In the genomic region with DNA sequence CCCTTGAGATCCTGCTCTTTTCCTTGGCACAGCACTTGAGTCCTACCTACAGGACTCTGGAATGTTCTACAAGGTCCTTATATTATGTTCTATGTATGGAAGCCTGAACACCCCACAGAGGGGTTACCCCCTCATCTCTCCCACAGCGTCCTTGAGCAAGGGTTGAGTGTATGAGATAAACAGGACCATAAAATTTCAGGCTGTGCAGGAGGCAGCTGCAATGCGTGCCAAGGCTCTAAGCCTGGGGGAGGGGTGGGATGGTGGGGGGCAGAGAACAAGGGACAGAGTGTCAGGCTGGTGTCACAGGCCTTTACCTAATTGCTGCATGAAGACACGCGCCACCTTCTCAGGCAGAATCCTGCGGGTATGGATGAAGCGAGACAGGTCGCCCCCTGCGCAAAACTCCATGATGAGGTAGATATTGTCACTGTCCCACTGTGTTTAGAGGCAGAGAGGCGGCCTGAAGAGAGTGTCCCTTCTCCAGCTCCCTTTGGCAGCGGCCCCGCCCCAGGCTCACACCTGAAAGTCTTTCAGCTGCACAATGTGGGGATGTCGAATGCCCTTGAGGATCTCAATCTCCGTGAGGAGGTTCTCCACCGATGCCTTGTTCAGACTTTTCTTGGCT, we compare ENCODE assay signal across 9 cellular contexts. TPM values are rescaled to one million over a fixed set of nuclear protein-coding genes. Genes with fewer than 3 reads are reported as not detected.
DNase-seq lines count a peak whose midpoint lies in the region; ATAC-seq, FAIRE-seq and TF ChIP-seq lines count a peak whose summit lies in the region.
"Had no signal": no experiment of that assay in that cellular context is flagged by ENCODE, and none has a peak within 500 bp of the region (broad histone marks: within the 10 kb centered on the region; RNA-seq: fewer than 3 reads in every experiment).

No MANE protein-coding gene starts in this region.

- H3K36me3 ChIP-seq in PC-3 (ENCODE audit: low read depth, low read length) (no peaks in the 10 kb centered on the region), endothelial cell of umbilical vein (ENCODE audit: control insufficient read depth in 2 of 2, extremely low read depth in 1 of 2, insufficient read depth in 2 of 2, low read length in 2 of 2) (peaks cover 0 to 10% of the 10 kb centered on the region in 2 experiments), pancreas (no peaks in the 10 kb centered on the region)

- no peaks in the 10 kb centered on the region for H3K27me3 Mint-ChIP-seq in Calu3 (ENCODE audit: unreplicated experiment)

- no peak for DNase-seq in Calu3
- DNase-seq in PC-3 = no peak
- no peak for DNase-seq in endothelial cell of umbilical vein (ENCODE audit: low read depth, low spot score)
- no peak for DNase-seq in pancreas
- DNase-seq in anterior cingulate cortex (lab: John Stamatoyannopoulos, UW) = no peak
- DNase-seq in dermis blood vessel endothelial cell = no peak
- no peak for DNase-seq in SW480 (ENCODE audit: low spot score)

- 63 to 65% methylated on average over 14 of the region's 14 CpGs for WGBS in pancreas, 2 donors

- peaks cover 46% of the 10 kb centered on the region for H3K36me3 Mint-ChIP-seq in Calu3 (ENCODE audit: insufficient read depth, unreplicated experiment)

- intact Hi-C loops in Calu3 (cut with micrococcal nuclease; ENCODE audit: unreplicated experiment) (no loop called here), PC-3 (cut with micrococcal nuclease) (loop anchor here (10.0 kb wide), 1 partner anchor 63 kb away; the partner anchor contains the start of gene FAM219B), endothelial cell of umbilical vein (cut with micrococcal nuclease) (loop anchor here (2.0 to 5.0 kb wide), 3 partner anchors 65 to 109 kb away; partner anchors contain the start of gene COX5A), pancreas (cut with DNase I) (no loop called here)

- TF ChIP-seq CTCF in Calu3 (IDR thresholded peaks at IDR 0.05; ENCODE audit: unreplicated experiment) (no peak), PC-3 (conservative IDR thresholded peaks at IDR 0.05; ENCODE audit: low read depth, low read length) (no peak), endothelial cell of umbilical vein (IDR thresholded peaks at IDR 0.05; ENCODE audit: extremely low read depth in 1 of 2, insufficient read depth in 1 of 2, low read depth in 1 of 2, low read length in 2 of 2) (no peak), pancreas (IDR thresholded peaks at IDR 0.05) (no peak)

- TF ChIP-seq POLR2A in endothelial cell of umbilical vein (IDR thresholded peaks at IDR 0.05; ENCODE audit: low read depth, low read length) = no peak

- FAIRE-seq in endothelial cell of umbilical vein (lab: Jason Lieb, UNC) (no peak), pancreas (lab: Jason Lieb, UNC) (no peak)

- BruUV-seq in Calu3 (replicated peaks; lab: Mats Ljungman, UMichigan) (TSS peak; percentile 16), PC-3 (replicated peaks; lab: Mats Ljungman, UMichigan) (no TSS peak), endothelial cell of umbilical vein (replicated peaks; lab: Mats Ljungman, UMichigan) (no TSS peak)

- POLR2A ChIA-PET in PC-3 (lab: Charles Lee; ENCODE audit: unreplicated experiment) = interaction anchor here (0.6 kb wide), 1 partner anchor 510 kb away, joined by 3 read pairs; no protein-coding TSS in a partner anchor
- POLR2A ChIA-PET in endothelial cell of umbilical vein (lab: Charles Lee) = no interaction called here

- no peaks in the 10 kb centered on the region for H3K9me3 ChIP-seq in PC-3 (ENCODE audit: low read length)
- H3K9me3 ChIP-seq in endothelial cell of umbilical vein (replicated peaks; ENCODE audit: control insufficient read depth, insufficient read depth, low read length) = no peaks in the 10 kb centered on the region
- no peaks in the 10 kb centered on the region for H3K9me3 ChIP-seq in pancreas

- H3K9ac ChIP-seq in PC-3 (ENCODE audit: low read length) (peak overlapping the region; percentile 81; the same call in 1 of the 2 replicates), endothelial cell of umbilical vein (replicated peaks; ENCODE audit: extremely low read depth, insufficient read depth, low read length) (no peak overlapping the region)

- H3K4me3 Mint-ChIP-seq in Calu3 (ENCODE audit: low read depth, unreplicated experiment) = peak overlapping the region; percentile 80

- H3K27ac Mint-ChIP-seq in Calu3 (ENCODE audit: unreplicated experiment) = peak overlapping the region; percentile 52

- H3F3A ChIP-seq in PC-3 (ENCODE audit: low read length, unreplicated experiment) = no peaks in the 10 kb centered on the region

- H3K27me3 ChIP-seq in PC-3 (ENCODE audit: low read length) (no peaks in the 10 kb centered on the region), endothelial cell of umbilical vein (ENCODE audit: control insufficient read depth in 2 of 2, insufficient read depth in 2 of 2, low read length in 2 of 2) (no peaks in the 10 kb centered on the region), pancreas (no peaks in the 10 kb centered on the region)

- CTCF ChIA-PET in Calu3 (lab: Charles Lee) (interaction anchor here (0.5 to 1.9 kb wide), 5 partner anchors 15 to 73 kb away, joined by 3 to 9 read pairs (median 4); no protein-coding TSS in a partner anchor), PC-3 (lab: Charles Lee) (interaction anchor here (0.6 kb wide), 1 partner anchor 61 kb away, joined by 3 read pairs; no protein-coding TSS in a partner anchor), endothelial cell of umbilical vein (lab: Charles Lee) (interaction anchor here (1.1 to 5.3 kb wide), 6 partner anchors 29 to 109 kb away, joined by 3 to 37 read pairs (median 5); no protein-coding TSS in a partner anchor)

- no peaks in the 10 kb centered on the region for H3K9me3 Mint-ChIP-seq in Calu3 (ENCODE audit: low read depth, unreplicated experiment)

- H3K4me1 Mint-ChIP-seq in Calu3 (ENCODE audit: low read depth, unreplicated experiment) = no peaks in the 10 kb centered on the region

- no peaks in the 10 kb centered on the region for H3K9me2 ChIP-seq in PC-3 (replicated peaks; ENCODE audit: low read length)

- H3K4me1 ChIP-seq in PC-3 (ENCODE audit: insufficient read depth, low read length) (peaks cover 14% of the 10 kb centered on the region), endothelial cell of umbilical vein (ENCODE audit: control insufficient read depth, extremely low read depth, insufficient read depth, low read length) (peaks cover 11% of the 10 kb centered on the region), pancreas (peaks cover 4 to 6% (median 5%) of the 10 kb centered on the region in 3 donors)

- 0 out of 2 replicates have a peak, but pooled peaks cover 5% of the 10 kb centered on the region for H3K79me2 ChIP-seq in PC-3 (ENCODE audit: low read length)
- peaks cover 2% of the 10 kb centered on the region for H3K79me2 ChIP-seq in endothelial cell of umbilical vein (ENCODE audit: control insufficient read depth, insufficient read depth, low read length)

- no peaks in the 10 kb centered on the region for H3K9me1 ChIP-seq in endothelial cell of umbilical vein (replicated peaks; ENCODE audit: control insufficient read depth, extremely low read depth, insufficient read depth, low read length)

- H2AFZ ChIP-seq in PC-3 (ENCODE audit: low read length) (peak overlapping the region; percentile 88; the same call in 1 of the 2 replicates), endothelial cell of umbilical vein (ENCODE audit: low read depth, low read length) (no peak overlapping the region)

- H3K4me3 ChIP-seq in PC-3 (ENCODE audit: low read length) (peak overlapping the region; percentile 80), endothelial cell of umbilical vein (replicated peaks in 1 of 3; ENCODE audit: insufficient read depth in 1 of 3, low read depth in 1 of 3, low read length in 3 of 3) (peak overlapping the region in 1 of 3 experiments; percentile 81), pancreas (peak overlapping the region in 3 of 4 donors; percentile 95 to 98 (median 97))

- H3K4me2 ChIP-seq in PC-3 (ENCODE audit: low read length) = peak overlapping the region; percentile 88
- H3K4me2 ChIP-seq in endothelial cell of umbilical vein (ENCODE audit: insufficient read depth, low read length) = peak overlapping the region; percentile 87

- dilution Hi-C loops in endothelial cell of umbilical vein (cut with MboI; ENCODE audit: extremely low pct_ligation_motif_present, low sequenced_read_pairs) = no loop called here

- no peaks in the 10 kb centered on the region for H4K20me1 ChIP-seq in PC-3 (ENCODE audit: low read length)
- H4K20me1 ChIP-seq in endothelial cell of umbilical vein (replicated peaks; ENCODE audit: control insufficient read depth, extremely low read depth, insufficient read depth, low read length) = no peaks in the 10 kb centered on the region

- ATAC-seq in PC-3 (no peak), pancreas (no peak), GM19395 (IDR thresholded peaks at IDR 0.05; ENCODE audit: unreplicated experiment) (no peak)

- H3K27ac ChIP-seq in PC-3 (ENCODE audit: low read length) (no peak overlapping the region), endothelial cell of umbilical vein (ENCODE audit: insufficient read depth, low read depth, low read length) (no peak overlapping the region), pancreas (no peak overlapping the region)

RNA-seq across cellular contexts. Expression of gene ULK3, which starts 1.1 kb away (rescaled TPM):
- total RNA-seq in Calu3 (2022) (33.8 and 42.2 TPM in 2 replicates), PC-3 (2014; rRNA removed) (20.3 and 29.7 TPM in 2 replicates), endothelial cell of umbilical vein (29.0 and 36.0 TPM in 2 replicates), pancreas (10 to 100 TPM; 15.0 to 30.8 (median 19.6) TPM), dermis blood vessel endothelial cell (31.0 and 39.3 TPM in 2 replicates)
- polyA plus RNA-seq in endothelial cell of umbilical vein (48.6 and 60.3 TPM in 2 replicates), pancreas (10 to 100 TPM; 60.4 to 83.5 TPM)
- 22.8 and 28.4 TPM in 2 replicates for polyA plus RNA-seq in endothelial cell of umbilical vein (2011; cell fraction: cytosol; rRNA removed)
- 320 and 340 TPM in 2 replicates for polyA plus RNA-seq in endothelial cell of umbilical vein (2011; cell fraction: nucleus; rRNA removed)
- polyA plus RNA-seq in endothelial cell of umbilical vein (2012) = 23.6 and 35.2 TPM in 2 replicates
- 41.1 and 58.2 TPM in 2 replicates for polyA minus RNA-seq in endothelial cell of umbilical vein
- 19.7 TPM for polyA minus RNA-seq in endothelial cell of umbilical vein (2011; cell fraction: cytosol; rRNA and poly(A)+ RNA removed)
- polyA minus RNA-seq in endothelial cell of umbilical vein (2011; cell fraction: nucleus; rRNA and poly(A)+ RNA removed) = 22.6 and 31.4 TPM in 2 replicates

RNA-seq across cellular contexts. Expression of gene CPLX3, which starts 15.4 kb away (rescaled TPM):
- total RNA-seq in Calu3 (2022) (0.21 and 0.29 TPM in 2 replicates), PC-3 (2014; rRNA removed) (not detected in 2 replicates), endothelial cell of umbilical vein (0.16 TPM in 1 of 2 replicates, not detected in the other), pancreas (not detected), dermis blood vessel endothelial cell (not detected in 2 replicates)
- polyA plus RNA-seq in endothelial cell of umbilical vein (not detected in 2 replicates), pancreas (under 1 TPM in 1 of 2 donors, not detected in 1; 0.09 TPM)
- not detected in 2 replicates for polyA plus RNA-seq in endothelial cell of umbilical vein (2011; cell fraction: cytosol; rRNA removed)
- 0.10 TPM in 1 of 2 replicates, not detected in the other for polyA plus RNA-seq in endothelial cell of umbilical vein (2011; cell fraction: nucleus; rRNA removed)
- not detected in 2 replicates for polyA plus RNA-seq in endothelial cell of umbilical vein (2012)
- polyA minus RNA-seq in endothelial cell of umbilical vein = not detected in 2 replicates
- not detected for polyA minus RNA-seq in endothelial cell of umbilical vein (2011; cell fraction: cytosol; rRNA and poly(A)+ RNA removed)
- polyA minus RNA-seq in endothelial cell of umbilical vein (2011; cell fraction: nucleus; rRNA and poly(A)+ RNA removed) = not detected in 2 replicates
- total RNA-seq: glomerular endothelial cell had no signal

RNA-seq across cellular contexts. Expression of gene LMAN1L, which starts 29.2 kb away (rescaled TPM):
- total RNA-seq in Calu3 (2022) (0.35 and 1.1 TPM in 2 replicates), PC-3 (2014; rRNA removed) (not detected in 2 replicates), endothelial cell of umbilical vein (not detected in 2 replicates), pancreas (under 1 TPM in 1 of 6 donors, not detected in 5; 0.14 TPM), dermis blood vessel endothelial cell (not detected in 2 replicates)
- polyA plus RNA-seq in endothelial cell of umbilical vein (not detected in 2 replicates), pancreas (not detected)
- not detected in 2 replicates for polyA plus RNA-seq in endothelial cell of umbilical vein (2011; cell fraction: cytosol; rRNA removed)
- 0.11 TPM in 1 of 2 replicates, not detected in the other for polyA plus RNA-seq in endothelial cell of umbilical vein (2011; cell fraction: nucleus; rRNA removed)
- polyA plus RNA-seq in endothelial cell of umbilical vein (2012) = not detected in 2 replicates
- not detected in 2 replicates for polyA minus RNA-seq in endothelial cell of umbilical vein
- not detected for polyA minus RNA-seq in endothelial cell of umbilical vein (2011; cell fraction: cytosol; rRNA and poly(A)+ RNA removed)
- polyA minus RNA-seq in endothelial cell of umbilical vein (2011; cell fraction: nucleus; rRNA and poly(A)+ RNA removed) = 0.58 TPM in 1 of 2 replicates, not detected in the other

RNA-seq across cellular contexts. Expression of gene SCAMP2, which starts 31.3 kb away (rescaled TPM):
- 114 and 115 TPM in 2 replicates for total RNA-seq in Calu3 (2022)
- total RNA-seq in PC-3 (2014; rRNA removed) = 30.1 and 39.1 TPM in 2 replicates
- total RNA-seq in endothelial cell of umbilical vein = 61.1 and 67.3 TPM in 2 replicates
- polyA plus RNA-seq in endothelial cell of umbilical vein = 250 and 256 TPM in 2 replicates
- 96.9 and 121 TPM in 2 replicates for polyA plus RNA-seq in endothelial cell of umbilical vein (2011; cell fraction: cytosol; rRNA removed)
- 58.8 and 69.7 TPM in 2 replicates for polyA plus RNA-seq in endothelial cell of umbilical vein (2011; cell fraction: nucleus; rRNA removed)
- 54.9 and 58.8 TPM in 2 replicates for polyA plus RNA-seq in endothelial cell of umbilical vein (2012)
- polyA minus RNA-seq in endothelial cell of umbilical vein = 202 and 208 TPM in 2 replicates
- 40.0 TPM for polyA minus RNA-seq in endothelial cell of umbilical vein (2011; cell fraction: cytosol; rRNA and poly(A)+ RNA removed)
- 27.5 and 31.8 TPM in 2 replicates for polyA minus RNA-seq in endothelial cell of umbilical vein (2011; cell fraction: nucleus; rRNA and poly(A)+ RNA removed)
- total RNA-seq in pancreas = 10 to 100 TPM; 33.3 to 49.0 (median 34.3) TPM
- polyA plus RNA-seq in pancreas = 10 to 100 TPM; 21.4 to 31.7 TPM
- total RNA-seq in dermis blood vessel endothelial cell = 32.5 and 46.0 TPM in 2 replicates

RNA-seq across cellular contexts. Expression of gene MPI, which starts 48.0 kb away (rescaled TPM):
- 63.3 and 76.1 TPM in 2 replicates for total RNA-seq in Calu3 (2022)
- 30.6 and 35.2 TPM in 2 replicates for total RNA-seq in PC-3 (2014; rRNA removed)
- 27.7 and 36.3 TPM in 2 replicates for total RNA-seq in endothelial cell of umbilical vein
- polyA plus RNA-seq in endothelial cell of umbilical vein = 62.6 and 69.3 TPM in 2 replicates
- polyA plus RNA-seq in endothelial cell of umbilical vein (2011; cell fraction: cytosol; rRNA removed) = 58.5 and 62.7 TPM in 2 replicates
- polyA plus RNA-seq in endothelial cell of umbilical vein (2011; cell fraction: nucleus; rRNA removed) = 53.3 and 58.5 TPM in 2 replicates
- polyA plus RNA-seq in endothelial cell of umbilical vein (2012) = 26.3 and 37.7 TPM in 2 replicates
- 66.3 and 85.1 TPM in 2 replicates for polyA minus RNA-seq in endothelial cell of umbilical vein
- 33.4 TPM for polyA minus RNA-seq in endothelial cell of umbilical vein (2011; cell fraction: cytosol; rRNA and poly(A)+ RNA removed)
- polyA minus RNA-seq in endothelial cell of umbilical vein (2011; cell fraction: nucleus; rRNA and poly(A)+ RNA removed) = 17.0 and 28.6 TPM in 2 replicates
- 10 to 100 TPM; 14.5 to 23.2 (median 22.3) TPM for total RNA-seq in pancreas
- polyA plus RNA-seq in pancreas = 10 to 100 TPM; 15.9 to 19.1 TPM
- 47.0 and 89.3 TPM in 2 replicates for total RNA-seq in dermis blood vessel endothelial cell

Comparison
In these comparisons a context has a peak if more than half of its experiments do, and no peak if none do; other contexts are left out.
1. intact Hi-C loops: an anchor here in PC-3 (10.0 kb wide) and endothelial cell of umbilical vein (2.0 to 5.0 kb wide); none called in Calu3 and pancreas.